In genomic region chr10:103155485-103156085, GRCh38 we compare ENCODE assay signal across 1 cellular context.
TF ChIP-seq lines count a peak whose summit lies in the region.

No MANE protein-coding gene starts in this region.

TF ChIP-seq in HEK293, 187 proteins besides CTCF, POLR2A, EP300 and RAD21 (continued from another document):
- TF ChIP-seq ZNF791 (tag by site-specific recombination; IDR thresholded peaks at IDR 0.05): no peak
- peak; percentile 48 for TF ChIP-seq GLIS1 (tag by site-specific recombination; IDR thresholded peaks at IDR 0.05)
- no peak for TF ChIP-seq GLI2 (tag by site-specific recombination; IDR thresholded peaks at IDR 0.05; ENCODE audit: borderline replicate concordance, low read depth)
- TF ChIP-seq ZFP41 (tag by site-specific recombination; IDR thresholded peaks at IDR 0.05; ENCODE audit: borderline replicate concordance): no peak
- no peak for TF ChIP-seq GFI1B (tag by site-specific recombination; IDR thresholded peaks at IDR 0.05)
- no peak for TF ChIP-seq ZNF280C (tag by site-specific recombination; IDR thresholded peaks at IDR 0.05)
